In the genomic region with DNA sequence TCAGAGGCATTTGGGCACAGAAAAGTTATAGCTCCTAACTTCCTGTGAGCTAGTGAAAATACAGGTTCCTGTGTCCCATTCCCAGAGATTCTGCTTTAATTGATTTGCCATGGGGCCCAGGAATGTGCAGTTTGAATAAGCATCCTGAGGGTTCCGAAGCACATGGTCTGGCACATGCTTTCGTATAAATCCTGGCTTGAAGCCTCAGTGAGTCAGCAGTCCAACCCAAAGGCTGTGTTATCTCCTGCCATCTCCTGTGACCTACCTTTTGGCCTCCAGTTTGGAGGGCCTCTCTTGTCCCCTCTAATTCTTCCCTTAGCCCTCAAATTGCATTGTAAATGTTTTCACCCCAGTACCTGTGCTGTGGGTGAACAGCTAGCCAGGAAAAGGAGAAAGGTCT, we compare ENCODE assay signal across 3 cellular contexts.
A peak's percentile ranks its signal among the peaks of the same experiment; 100 is the strongest.
TF ChIP-seq lines count a peak whose summit lies in the region.

No MANE protein-coding gene starts in this region.

TF ChIP-seq in GM12891, 5 proteins besides CTCF, POLR2A, EP300 and RAD21:
- TF ChIP-seq POLR2AphosphoS5 (IDR thresholded peaks at IDR 0.05; ENCODE audit: low read depth, low read length) (no peak), SPI1 (IDR thresholded peaks at IDR 0.05; ENCODE audit: low read depth, low read length) (no peak), TAF1 (IDR thresholded peaks at IDR 0.05; ENCODE audit: low read depth, low read length) (no peak), PAX5 (IDR thresholded peaks at IDR 0.05; ENCODE audit: insufficient read depth, low read length, severe bottlenecking) (no peak), POU2F2 (IDR thresholded peaks at IDR 0.05; ENCODE audit: low read depth, low read length) (no peak)
TF ChIP-seq in GM12891: peak in this region for 0.

TF ChIP-seq in GM12878, 131 proteins besides CTCF, POLR2A, EP300 and RAD21 (continues in another document):
- TF ChIP-seq ZNF207 (IDR thresholded peaks at IDR 0.05; ENCODE audit: borderline replicate concordance): no peak
- no peak for TF ChIP-seq ZNF384 (IDR thresholded peaks at IDR 0.05; ENCODE audit: borderline replicate concordance, low read depth, low read length)
- TF ChIP-seq, protein P1, sequence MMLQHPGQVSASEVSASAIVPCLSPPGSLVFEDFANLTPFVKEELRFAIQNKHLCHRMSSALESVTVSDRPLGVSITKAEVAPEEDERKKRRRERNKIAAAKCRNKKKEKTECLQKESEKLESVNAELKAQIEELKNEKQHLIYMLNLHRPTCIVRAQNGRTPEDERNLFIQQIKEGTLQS (IDR thresholded peaks at IDR 0.05; ENCODE audit: borderline replicate concordance, extremely low read depth, low read depth, low read length): no peak
- peak; percentile 41 for TF ChIP-seq MYC (IDR thresholded peaks at IDR 0.05; ENCODE audit: insufficient read depth, insufficient read length, insufficient replicate concordance, low read length, severe bottlenecking)
- TF ChIP-seq, protein P2, sequence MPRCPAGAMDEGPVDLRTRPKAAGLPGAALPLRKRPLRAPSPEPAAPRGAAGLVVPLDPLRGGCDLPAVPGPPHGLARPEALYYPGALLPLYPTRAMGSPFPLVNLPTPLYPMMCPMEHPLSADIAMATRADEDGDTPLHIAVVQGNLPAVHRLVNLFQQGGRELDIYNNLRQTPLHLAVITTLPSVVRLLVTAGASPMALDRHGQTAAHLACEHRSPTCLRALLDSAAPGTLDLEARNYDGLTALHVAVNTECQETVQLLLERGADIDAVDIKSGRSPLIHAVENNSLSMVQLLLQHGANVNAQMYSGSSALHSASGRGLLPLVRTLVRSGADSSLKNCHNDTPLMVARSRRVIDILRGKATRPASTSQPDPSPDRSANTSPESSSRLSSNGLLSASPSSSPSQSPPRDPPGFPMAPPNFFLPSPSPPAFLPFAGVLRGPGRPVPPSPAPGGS (IDR thresholded peaks at IDR 0.05; ENCODE audit: borderline replicate concordance, insufficient read depth, low read depth, low read length, poor library complexity, severe bottlenecking): no peak
- no peak for TF ChIP-seq SUZ12 (IDR thresholded peaks at IDR 0.05; ENCODE audit: unreplicated experiment)
- TF ChIP-seq CHD4 (IDR thresholded peaks at IDR 0.05): no peak
- TF ChIP-seq SPI1 (IDR thresholded peaks at IDR 0.05; ENCODE audit: borderline replicate concordance, insufficient read depth, low read depth, low read length): no peak
- TF ChIP-seq WRNIP1 (IDR thresholded peaks at IDR 0.05; ENCODE audit: borderline replicate concordance, low read depth, low read length): 0 out of 2 replicates have a peak, but pooled peaks have one; percentile 42
- TF ChIP-seq, protein P3, sequence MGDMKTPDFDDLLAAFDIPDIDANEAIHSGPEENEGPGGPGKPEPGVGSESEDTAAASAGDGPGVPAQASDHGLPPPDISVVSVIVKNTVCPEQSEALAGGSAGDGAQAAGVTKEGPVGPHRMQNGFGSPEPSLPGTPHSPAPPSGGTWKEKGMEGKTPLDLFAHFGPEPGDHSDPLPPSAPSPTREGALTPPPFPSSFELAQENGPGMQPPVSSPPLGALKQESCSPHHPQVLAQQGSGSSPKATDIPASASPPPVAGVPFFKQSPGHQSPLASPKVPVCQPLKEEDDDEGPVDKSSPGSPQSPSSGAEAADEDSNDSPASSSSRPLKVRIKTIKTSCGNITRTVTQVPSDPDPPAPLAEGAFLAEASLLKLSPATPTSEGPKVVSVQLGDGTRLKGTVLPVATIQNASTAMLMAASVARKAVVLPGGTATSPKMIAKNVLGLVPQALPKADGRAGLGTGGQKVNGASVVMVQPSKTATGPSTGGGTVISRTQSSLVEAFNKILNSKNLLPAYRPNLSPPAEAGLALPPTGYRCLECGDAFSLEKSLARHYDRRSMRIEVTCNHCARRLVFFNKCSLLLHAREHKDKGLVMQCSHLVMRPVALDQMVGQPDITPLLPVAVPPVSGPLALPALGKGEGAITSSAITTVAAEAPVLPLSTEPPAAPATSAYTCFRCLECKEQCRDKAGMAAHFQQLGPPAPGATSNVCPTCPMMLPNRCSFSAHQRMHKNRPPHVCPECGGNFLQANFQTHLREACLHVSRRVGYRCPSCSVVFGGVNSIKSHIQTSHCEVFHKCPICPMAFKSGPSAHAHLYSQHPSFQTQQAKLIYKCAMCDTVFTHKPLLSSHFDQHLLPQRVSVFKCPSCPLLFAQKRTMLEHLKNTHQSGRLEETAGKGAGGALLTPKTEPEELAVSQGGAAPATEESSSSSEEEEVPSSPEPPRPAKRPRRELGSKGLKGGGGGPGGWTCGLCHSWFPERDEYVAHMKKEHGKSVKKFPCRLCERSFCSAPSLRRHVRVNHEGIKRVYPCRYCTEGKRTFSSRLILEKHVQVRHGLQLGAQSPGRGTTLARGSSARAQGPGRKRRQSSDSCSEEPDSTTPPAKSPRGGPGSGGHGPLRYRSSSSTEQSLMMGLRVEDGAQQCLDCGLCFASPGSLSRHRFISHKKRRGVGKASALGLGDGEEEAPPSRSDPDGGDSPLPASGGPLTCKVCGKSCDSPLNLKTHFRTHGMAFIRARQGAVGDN (IDR thresholded peaks at IDR 0.05): peak; percentile 51; the same call in 1 of the 2 replicates
- TF ChIP-seq, protein P4, sequence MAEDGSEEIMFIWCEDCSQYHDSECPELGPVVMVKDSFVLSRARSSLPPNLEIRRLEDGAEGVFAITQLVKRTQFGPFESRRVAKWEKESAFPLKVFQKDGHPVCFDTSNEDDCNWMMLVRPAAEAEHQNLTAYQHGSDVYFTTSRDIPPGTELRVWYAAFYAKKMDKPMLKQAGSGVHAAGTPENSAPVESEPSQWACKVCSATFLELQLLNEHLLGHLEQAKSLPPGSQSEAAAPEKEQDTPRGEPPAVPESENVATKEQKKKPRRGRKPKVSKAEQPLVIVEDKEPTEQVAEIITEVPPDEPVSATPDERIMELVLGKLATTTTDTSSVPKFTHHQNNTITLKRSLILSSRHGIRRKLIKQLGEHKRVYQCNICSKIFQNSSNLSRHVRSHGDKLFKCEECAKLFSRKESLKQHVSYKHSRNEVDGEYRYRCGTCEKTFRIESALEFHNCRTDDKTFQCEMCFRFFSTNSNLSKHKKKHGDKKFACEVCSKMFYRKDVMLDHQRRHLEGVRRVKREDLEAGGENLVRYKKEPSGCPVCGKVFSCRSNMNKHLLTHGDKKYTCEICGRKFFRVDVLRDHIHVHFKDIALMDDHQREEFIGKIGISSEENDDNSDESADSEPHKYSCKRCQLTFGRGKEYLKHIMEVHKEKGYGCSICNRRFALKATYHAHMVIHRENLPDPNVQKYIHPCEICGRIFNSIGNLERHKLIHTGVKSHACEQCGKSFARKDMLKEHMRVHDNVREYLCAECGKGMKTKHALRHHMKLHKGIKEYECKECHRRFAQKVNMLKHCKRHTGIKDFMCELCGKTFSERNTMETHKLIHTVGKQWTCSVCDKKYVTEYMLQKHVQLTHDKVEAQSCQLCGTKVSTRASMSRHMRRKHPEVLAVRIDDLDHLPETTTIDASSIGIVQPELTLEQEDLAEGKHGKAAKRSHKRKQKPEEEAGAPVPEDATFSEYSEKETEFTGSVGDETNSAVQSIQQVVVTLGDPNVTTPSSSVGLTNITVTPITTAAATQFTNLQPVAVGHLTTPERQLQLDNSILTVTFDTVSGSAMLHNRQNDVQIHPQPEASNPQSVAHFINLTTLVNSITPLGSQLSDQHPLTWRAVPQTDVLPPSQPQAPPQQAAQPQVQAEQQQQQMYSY (CRISPR knock-in tag; IDR thresholded peaks at IDR 0.05): no peak

TF ChIP-seq in HepG2, 621 proteins besides CTCF, POLR2A, EP300 and RAD21:
- no peak for TF ChIP-seq ZNF383 (CRISPR knock-in tag; IDR thresholded peaks at IDR 0.05; ENCODE audit: borderline replicate concordance)
- TF ChIP-seq, protein P5, sequence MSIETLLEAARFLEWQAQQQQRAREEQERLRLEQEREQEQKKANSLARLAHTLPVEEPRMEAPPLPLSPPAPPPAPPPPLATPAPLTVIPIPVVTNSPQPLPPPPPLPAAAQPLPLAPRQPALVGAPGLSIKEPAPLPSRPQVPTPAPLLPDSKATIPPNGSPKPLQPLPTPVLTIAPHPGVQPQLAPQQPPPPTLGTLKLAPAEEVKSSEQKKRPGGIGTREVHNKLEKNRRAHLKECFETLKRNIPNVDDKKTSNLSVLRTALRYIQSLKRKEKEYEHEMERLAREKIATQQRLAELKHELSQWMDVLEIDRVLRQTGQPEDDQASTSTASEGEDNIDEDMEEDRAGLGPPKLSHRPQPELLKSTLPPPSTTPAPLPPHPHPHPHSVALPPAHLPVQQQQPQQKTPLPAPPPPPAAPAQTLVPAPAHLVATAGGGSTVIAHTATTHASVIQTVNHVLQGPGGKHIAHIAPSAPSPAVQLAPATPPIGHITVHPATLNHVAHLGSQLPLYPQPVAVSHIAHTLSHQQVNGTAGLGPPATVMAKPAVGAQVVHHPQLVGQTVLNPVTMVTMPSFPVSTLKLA (IDR thresholded peaks at IDR 0.05): peak; percentile 75
